19 cellular contexts compared by ENCODE assay signal in the genomic region with DNA sequence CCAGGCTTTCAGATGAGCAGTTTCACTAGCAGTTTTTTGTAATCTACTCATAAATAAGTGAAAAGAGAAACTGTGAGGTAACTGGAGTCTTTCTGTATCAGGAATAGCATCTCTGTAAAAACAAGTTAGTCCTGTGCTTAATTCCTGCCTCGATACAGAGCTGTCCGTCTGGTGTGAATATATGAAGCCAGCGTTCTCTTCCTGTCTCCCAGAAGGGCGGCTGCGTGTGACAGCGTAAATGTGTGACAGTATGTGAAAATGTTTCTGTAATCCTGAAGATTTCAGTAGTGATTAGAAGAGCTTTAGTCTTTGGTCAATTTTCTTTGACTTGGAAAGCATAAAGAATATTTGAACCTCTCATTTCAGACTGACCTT.
DNase-seq lines count a peak whose midpoint lies in the region; ATAC-seq, FAIRE-seq and TF ChIP-seq lines count a peak whose summit lies in the region.
"Had no signal": no experiment of that assay in that cellular context is flagged by ENCODE, and none has a peak within 500 bp of the region (broad histone marks: within the 10 kb centered on the region; RNA-seq: fewer than 3 reads in every experiment).

No MANE protein-coding gene starts in this region.

- H3K4me2 ChIP-seq in neuronal stem cell (ENCODE audit: insufficient read depth, low read length, poor library complexity, severe bottlenecking): no peak overlapping the region
- H3K4me2 ChIP-seq: A549, PC-9 had no signal

- CTCF ChIA-PET in AG04450 (lab: Charles Lee): interaction anchor here (0.8 to 1.5 kb wide), 2 partner anchors 16 to 140 kb away, joined by 4 to 5 read pairs; no protein-coding TSS in a partner anchor

- no peak overlapping the region for H2BK15ac ChIP-seq in neuronal stem cell (ENCODE audit: low read length)

- peak; percentile 31 for ATAC-seq in left ventricle myocardium superior
- no peak for ATAC-seq in GM18498 (IDR thresholded peaks at IDR 0.05; ENCODE audit: unreplicated experiment)
- ATAC-seq: A549 had no signal

- H3K27ac ChIP-seq in AG04450 (ENCODE audit: low read depth, low read length): peak overlapping the region; percentile 67
- peak overlapping the region; percentile 78 to 80 for H3K27ac ChIP-seq in breast epithelium
- H3K27ac ChIP-seq in rectal smooth muscle tissue (ENCODE audit: low read depth, low read length): peak overlapping the region; percentile 77
- no peak overlapping the region for H3K27ac ChIP-seq in neuronal stem cell (replicated peaks; ENCODE audit: low read length)
- H3K27ac ChIP-seq: A549, parathyroid adenoma, PC-9, SK-N-MC, spleen had no signal

- no peak overlapping the region for H4K91ac ChIP-seq in neuronal stem cell (ENCODE audit: low read depth, low read length, poor library complexity)

- no peaks in the 10 kb centered on the region for H3K9me3 ChIP-seq in AG04450 (ENCODE audit: control insufficient read depth, insufficient read depth, low read length)
- H3K9me3 ChIP-seq in breast epithelium: no peaks in the 10 kb centered on the region
- H3K9me3 ChIP-seq in neuronal stem cell (replicated peaks in 1 of 2; ENCODE audit: control insufficient read depth in 2 of 2, insufficient read depth in 1 of 2, low read depth in 1 of 2, low read length in 2 of 2): no peaks in the 10 kb centered on the region
- H3K9me3 ChIP-seq: A549, spleen had no signal

- no peak for TF ChIP-seq CTCF in AG04450 (IDR thresholded peaks at IDR 0.05; ENCODE audit: low read depth, low read length)
- TF ChIP-seq CTCF in breast epithelium (IDR thresholded peaks at IDR 0.05): no peak

- TF ChIP-seq POLR2A in breast epithelium (IDR thresholded peaks at IDR 0.05): no peak
- no peak for TF ChIP-seq POLR2A in H54 (IDR thresholded peaks at IDR 0.05; ENCODE audit: low read depth, low read length)

- H3K4me1 ChIP-seq in breast epithelium (no peaks in the 10 kb centered on the region), rectal smooth muscle tissue (ENCODE audit: control insufficient read depth, insufficient read depth, low read length) (peaks cover 4% of the 10 kb centered on the region), neuronal stem cell (ENCODE audit: control insufficient read depth in 2 of 2, insufficient read depth in 1 of 2, low read depth in 1 of 2, low read length in 2 of 2) (peaks cover 6 to 8% of the 10 kb centered on the region in 2 donors)
- H3K4me1 ChIP-seq: A549, parathyroid adenoma, spleen had no signal

- H3K27me3 ChIP-seq in AG04450 (ENCODE audit: control insufficient read depth, insufficient read depth, low read length) (no peaks in the 10 kb centered on the region), breast epithelium (no peaks in the 10 kb centered on the region), rectal smooth muscle tissue (ENCODE audit: control insufficient read depth, insufficient read depth, low read length) (no peaks in the 10 kb centered on the region), neuronal stem cell (ENCODE audit: control insufficient read depth in 3 of 3, insufficient read depth in 3 of 3, low read depth in 1 of 3, low read length in 3 of 3) (no peaks in the 10 kb centered on the region)
- H3K27me3 ChIP-seq: spleen had no signal

- no peak overlapping the region for H3K4ac ChIP-seq in neuronal stem cell (ENCODE audit: low read length)

- no peak overlapping the region for H4K8ac ChIP-seq in neuronal stem cell (ENCODE audit: low read depth, low read length)

- H3K36me3 ChIP-seq in breast epithelium: no peaks in the 10 kb centered on the region
- no peaks in the 10 kb centered on the region for H3K36me3 ChIP-seq in rectal smooth muscle tissue (ENCODE audit: control insufficient read depth, insufficient read depth, low read length)
- no peaks in the 10 kb centered on the region for H3K36me3 ChIP-seq in neuronal stem cell (replicated peaks in 1 of 2; ENCODE audit: control insufficient read depth in 2 of 2, insufficient read depth in 2 of 2, low read length in 2 of 2)

- peak overlapping the region; percentile 21; the same call in 1 of the 2 replicates for H3K4me3 ChIP-seq in AG04450 (ENCODE audit: low read depth, low read length)
- peak overlapping the region in 2 of 3 donors; percentile 29 to 33 for H3K4me3 ChIP-seq in breast epithelium
- H3K4me3 ChIP-seq in rectal smooth muscle tissue (ENCODE audit: low read length): no peak overlapping the region
- H3K4me3 ChIP-seq in neuronal stem cell (ENCODE audit: low read length in 2 of 2): no peak overlapping the region
- H3K4me3 ChIP-seq: A549, PC-9, SK-N-MC, spleen had no signal

- H3K79me1 ChIP-seq in neuronal stem cell (ENCODE audit: low read depth, low read length): no peaks in the 10 kb centered on the region

- H2BK120ac ChIP-seq in neuronal stem cell (ENCODE audit: low read depth, low read length): no peak overlapping the region

- POLR2A ChIA-PET in AG04450 (lab: Yijun Ruan, JAX): no interaction called here

- no peak overlapping the region for H3K18ac ChIP-seq in neuronal stem cell (ENCODE audit: low read length)

- no peak overlapping the region for H3K14ac ChIP-seq in neuronal stem cell (ENCODE audit: low read length)

- WGBS in neuronal stem cell (ENCODE audit: extremely low coverage in 2 of 2, insufficient read length in 2 of 2, insufficient replicate concordance in 1 of 2), 2 donors: no CpG with 5 or more reads among the region's 6 CpGs

- no peak overlapping the region for H2BK5ac ChIP-seq in neuronal stem cell (ENCODE audit: low read length)

- no peak for FAIRE-seq in H54 (lab: Jason Lieb, UNC)
- FAIRE-seq: A549, GM12891 had no signal

- DNase-seq in AG04450 (ENCODE audit: low read depth, low spot score) (no peak), breast epithelium (ENCODE audit: low spot score in 2 of 2) (no peak), left ventricle myocardium superior (no peak), neuronal stem cell (ENCODE audit: low spot score) (no peak), GF-D8 (lab: John Stamatoyannopoulos, UW) (no peak), H54 (ENCODE audit: insufficient read length, low spot score) (no peak)
- DNase-seq: activated CD4-positive, alpha-beta T cell treated with anti-CD3 and anti-CD28 coated beads for 1 hour; effector CD8-positive, alpha-beta T cell; GDM1; NCI-H1436; NCI-H774; PC-9; spleen had no signal

- H3K23ac ChIP-seq in neuronal stem cell (ENCODE audit: low read depth, low read length, poor library complexity): no peak overlapping the region

- intact Hi-C loops in breast epithelium (cut with DNase I; ENCODE audit: low total_unique reads) (no loop called here), left ventricle myocardium superior (cut with micrococcal nuclease) (no loop called here)

- H2AK5ac ChIP-seq in neuronal stem cell (ENCODE audit: low read depth, low read length): no peak overlapping the region

- no peak overlapping the region for H2AFZ ChIP-seq in neuronal stem cell (ENCODE audit: low read length)
- H2AFZ ChIP-seq: parathyroid adenoma, PC-9 had no signal

- no peak overlapping the region for H3K9ac ChIP-seq in rectal smooth muscle tissue (ENCODE audit: low read length)
- no peak overlapping the region for H3K9ac ChIP-seq in neuronal stem cell (ENCODE audit: low read depth, low read length, poor library complexity)
- H3K9ac ChIP-seq: parathyroid adenoma had no signal

- H2BK12ac ChIP-seq in neuronal stem cell (ENCODE audit: low read length): no peak overlapping the region

Comparison
In these comparisons a context has a peak if more than half of its experiments do, and no peak if none do; other contexts are left out.
1. H3K4me3 ChIP-seq: peak in AG04450 (single experiment) and breast epithelium (2 of 3); none in rectal smooth muscle tissue (single experiment) and neuronal stem cell (0 of 2).